ENCODE assay signal across 1 cellular context in the genomic region with DNA sequence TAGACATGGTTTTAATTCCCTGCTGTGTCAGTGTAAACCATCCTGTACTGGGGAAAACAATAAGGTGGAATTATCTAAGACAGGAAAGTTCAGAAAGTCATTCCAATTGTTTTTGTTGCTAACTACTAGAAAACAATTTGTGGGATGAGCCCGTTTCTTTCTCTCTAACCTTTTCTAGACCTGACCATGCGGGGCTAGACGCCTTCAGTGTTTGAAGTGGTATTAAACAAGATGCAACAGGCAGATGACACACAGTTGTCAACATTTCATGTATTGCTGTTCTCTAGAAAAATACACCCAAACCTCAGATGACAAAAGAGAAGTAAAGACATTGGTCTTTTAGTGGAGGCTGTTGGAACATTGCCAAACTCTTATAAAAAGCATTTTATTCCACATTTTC.
TF ChIP-seq lines count a peak whose summit lies in the region.

No MANE protein-coding gene starts in this region.

TF ChIP-seq in HepG2, 621 proteins besides CTCF, POLR2A, EP300 and RAD21 (continued from another document):
- TF ChIP-seq, protein P1, sequence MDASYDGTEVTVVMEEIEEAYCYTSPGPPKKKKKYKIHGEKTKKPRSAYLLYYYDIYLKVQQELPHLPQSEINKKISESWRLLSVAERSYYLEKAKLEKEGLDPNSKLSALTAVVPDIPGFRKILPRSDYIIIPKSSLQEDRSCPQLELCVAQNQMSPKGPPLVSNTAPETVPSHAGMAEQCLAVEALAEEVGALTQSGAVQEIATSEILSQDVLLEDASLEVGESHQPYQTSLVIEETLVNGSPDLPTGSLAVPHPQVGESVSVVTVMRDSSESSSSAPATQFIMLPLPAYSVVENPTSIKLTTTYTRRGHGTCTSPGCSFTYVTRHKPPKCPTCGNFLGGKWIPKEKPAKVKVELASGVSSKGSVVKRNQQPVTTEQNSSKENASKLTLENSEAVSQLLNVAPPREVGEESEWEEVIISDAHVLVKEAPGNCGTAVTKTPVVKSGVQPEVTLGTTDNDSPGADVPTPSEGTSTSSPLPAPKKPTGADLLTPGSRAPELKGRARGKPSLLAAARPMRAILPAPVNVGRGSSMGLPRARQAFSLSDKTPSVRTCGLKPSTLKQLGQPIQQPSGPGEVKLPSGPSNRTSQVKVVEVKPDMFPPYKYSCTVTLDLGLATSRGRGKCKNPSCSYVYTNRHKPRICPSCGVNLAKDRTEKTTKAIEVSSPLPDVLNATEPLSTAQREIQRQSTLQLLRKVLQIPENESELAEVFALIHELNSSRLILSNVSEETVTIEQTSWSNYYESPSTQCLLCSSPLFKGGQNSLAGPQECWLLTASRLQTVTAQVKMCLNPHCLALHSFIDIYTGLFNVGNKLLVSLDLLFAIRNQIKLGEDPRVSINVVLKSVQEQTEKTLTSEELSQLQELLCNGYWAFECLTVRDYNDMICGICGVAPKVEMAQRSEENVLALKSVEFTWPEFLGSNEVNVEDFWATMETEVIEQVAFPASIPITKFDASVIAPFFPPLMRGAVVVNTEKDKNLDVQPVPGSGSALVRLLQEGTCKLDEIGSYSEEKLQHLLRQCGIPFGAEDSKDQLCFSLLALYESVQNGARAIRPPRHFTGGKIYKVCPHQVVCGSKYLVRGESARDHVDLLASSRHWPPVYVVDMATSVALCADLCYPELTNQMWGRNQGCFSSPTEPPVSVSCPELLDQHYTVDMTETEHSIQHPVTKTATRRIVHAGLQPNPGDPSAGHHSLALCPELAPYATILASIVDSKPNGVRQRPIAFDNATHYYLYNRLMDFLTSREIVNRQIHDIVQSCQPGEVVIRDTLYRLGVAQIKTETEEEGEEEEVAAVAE (CRISPR knock-in tag; IDR thresholded peaks at IDR 0.05; ENCODE audit: borderline replicate concordance), result no peak
- no peak for TF ChIP-seq XRCC5 (optimal IDR thresholded peaks at IDR 0.05; ENCODE audit: low read length)
- TF ChIP-seq ZFP1 (CRISPR knock-in tag; IDR thresholded peaks at IDR 0.05), result no peak
